Comparison of ENCODE assay signal across 14 cellular contexts in genomic region chr10:121667948-121668335, GRCh38.
DNase-seq lines count a peak whose midpoint lies in the region; ATAC-seq and TF ChIP-seq lines count a peak whose summit lies in the region.
"Had no signal": no experiment of that assay in that cellular context is flagged by ENCODE, and none has a peak within 500 bp of the region (broad histone marks: within the 10 kb centered on the region; RNA-seq: fewer than 3 reads in every experiment).

No MANE protein-coding gene starts in this region.

- peak overlapping the region; percentile 90 for H3K4me2 ChIP-seq in BLaER1

- intact Hi-C loops in esophagus squamous epithelium (cut with DNase I) = no loop called here

- H3K4me3 Mint-ChIP-seq in progenitor cell of endocrine pancreas (ENCODE audit: low read depth) = peak overlapping the region; percentile 0
- H3K4me3 Mint-ChIP-seq in activated CD8-positive, alpha-beta memory T cell treated with anti-CD3 and anti-CD28 coated beads, Interleukin-2, amount 10 ng/mL, durations not matched to agents 7 days and 5 days = no peak overlapping the region
- H3K4me3 Mint-ChIP-seq: activated naive CD8-positive, alpha-beta T cell treated with anti-CD3 and anti-CD28 coated beads, Interleukin-2, amount 50 U/mL, for 24 hours had no signal

- H3K36me3 Mint-ChIP-seq in progenitor cell of endocrine pancreas (ENCODE audit: insufficient read depth) = no peaks in the 10 kb centered on the region
- H3K36me3 Mint-ChIP-seq in activated CD8-positive, alpha-beta memory T cell treated with anti-CD3 and anti-CD28 coated beads, Interleukin-2, amount 10 ng/mL, durations not matched to agents 7 days and 5 days = no peaks in the 10 kb centered on the region

- peak overlapping the region; percentile 70; the same call in 1 of the 2 replicates for H3K27ac ChIP-seq in BLaER1
- peak overlapping the region; percentile 52 for H3K27ac ChIP-seq in angular gyrus (ENCODE audit: low read depth, low read length)
- H3K27ac ChIP-seq in esophagus squamous epithelium = peak overlapping the region; percentile 75 to 88 (median 82)

- peaks cover 28% of the 10 kb centered on the region for H3K4me1 Mint-ChIP-seq in progenitor cell of endocrine pancreas (ENCODE audit: low read depth)
- H3K4me1 Mint-ChIP-seq in activated CD8-positive, alpha-beta memory T cell treated with anti-CD3 and anti-CD28 coated beads, Interleukin-2, amount 10 ng/mL, durations not matched to agents 7 days and 5 days = no peaks in the 10 kb centered on the region
- H3K4me1 Mint-ChIP-seq: activated naive CD8-positive, alpha-beta T cell treated with anti-CD3 and anti-CD28 coated beads, Interleukin-2, amount 50 U/mL, for 24 hours had no signal

- H3K27ac Mint-ChIP-seq in progenitor cell of endocrine pancreas = no peak overlapping the region
- no peak overlapping the region for H3K27ac Mint-ChIP-seq in activated CD8-positive, alpha-beta memory T cell treated with anti-CD3 and anti-CD28 coated beads, Interleukin-2, amount 10 ng/mL, durations not matched to agents 7 days and 5 days
- H3K27ac Mint-ChIP-seq: activated naive CD8-positive, alpha-beta T cell treated with anti-CD3 and anti-CD28 coated beads, Interleukin-2, amount 50 U/mL, for 24 hours had no signal

- TF ChIP-seq CTCF in esophagus squamous epithelium (IDR thresholded peaks at IDR 0.05) = no peak
- no peak for TF ChIP-seq CTCF in progenitor cell of endocrine pancreas (IDR thresholded peaks at IDR 0.05; ENCODE audit: unreplicated experiment)
- TF ChIP-seq CTCF in GM10266 (IDR thresholded peaks at IDR 0.05; ENCODE audit: control insufficient read depth, insufficient read depth, low read depth, missing control alignments) = no peak

- DNase-seq in esophagus squamous epithelium (lab: John Stamatoyannopoulos, UW) (no peak), progenitor cell of endocrine pancreas (ENCODE audit: low spot score, unreplicated experiment) (no peak), GM10266 (ENCODE audit: extremely low spot score) (no peak)
- DNase-seq in activated CD8-positive, alpha-beta memory T cell treated with anti-CD3 and anti-CD28 coated beads, Interleukin-2, amount 10 ng/mL, durations not matched to agents 7 days and 5 days = no peak
- DNase-seq: activated CD4-positive, alpha-beta T cell treated with anti-CD3 and anti-CD28 coated beads, Interleukin-2, amount 50 U/mL, for 1 hour; activated naive CD8-positive, alpha-beta T cell treated with anti-CD3 and anti-CD28 coated beads, Interleukin-2, amount 50 U/mL, for 24 hours; activated T-cell treated with anti-CD3 and anti-CD28 coated beads, Interleukin-2, amount 50 U/mL, for 48 hours; foreskin fibroblast; GF-D8; T1000 had no signal

- CTCF ChIA-PET in activated CD8-positive, alpha-beta memory T cell treated with anti-CD3 and anti-CD28 coated beads, Interleukin-2, amount 10 ng/mL, durations not matched to agents 7 days and 5 days (lab: Charles Lee) = no interaction called here

- no peaks in the 10 kb centered on the region for H3K27me3 ChIP-seq in BLaER1
- no peaks in the 10 kb centered on the region for H3K27me3 ChIP-seq in esophagus squamous epithelium

- no peak for ATAC-seq in activated CD8-positive, alpha-beta memory T cell treated with anti-CD3 and anti-CD28 coated beads, Interleukin-2, amount 10 ng/mL, durations not matched to agents 7 days and 5 days
- ATAC-seq in GM21526 (IDR thresholded peaks at IDR 0.05; ENCODE audit: low FRiP score, unreplicated experiment) (no peak), HG03196 (IDR thresholded peaks at IDR 0.05; ENCODE audit: unreplicated experiment) (no peak)
- ATAC-seq: activated naive CD8-positive, alpha-beta T cell treated with anti-CD3 and anti-CD28 coated beads, Interleukin-2, amount 50 U/mL, for 24 hours had no signal

- H3K36me3 ChIP-seq in BLaER1 (no peaks in the 10 kb centered on the region), esophagus squamous epithelium (no peaks in the 10 kb centered on the region)

- H3K9me3 ChIP-seq in BLaER1 = peaks cover 9% of the 10 kb centered on the region
- no peaks in the 10 kb centered on the region for H3K9me3 ChIP-seq in esophagus squamous epithelium

- peaks cover 72% of the 10 kb centered on the region for H3K4me1 ChIP-seq in BLaER1
- peaks cover 6 to 30% (median 16%) of the 10 kb centered on the region in 3 donors for H3K4me1 ChIP-seq in esophagus squamous epithelium

- no peaks in the 10 kb centered on the region for H4K20me1 ChIP-seq in BLaER1

- no peaks in the 10 kb centered on the region for H3K9me3 Mint-ChIP-seq in progenitor cell of endocrine pancreas (ENCODE audit: low read depth)
- no peaks in the 10 kb centered on the region for H3K9me3 Mint-ChIP-seq in activated CD8-positive, alpha-beta memory T cell treated with anti-CD3 and anti-CD28 coated beads, Interleukin-2, amount 10 ng/mL, durations not matched to agents 7 days and 5 days (ENCODE audit: low read depth)

- H3K9ac ChIP-seq in BLaER1 = no peak overlapping the region

- H3K4me3 ChIP-seq in BLaER1 (peak overlapping the region; percentile 44; the same call in 1 of the 2 replicates), esophagus squamous epithelium (no peak overlapping the region)

- 18 to 19% methylated on average over 3 of the region's 3 CpGs for WGBS in esophagus squamous epithelium, 2 donors

- peaks cover 4% of the 10 kb centered on the region for H3K27me3 Mint-ChIP-seq in progenitor cell of endocrine pancreas
- peaks cover 6% of the 10 kb centered on the region for H3K27me3 Mint-ChIP-seq in activated CD8-positive, alpha-beta memory T cell treated with anti-CD3 and anti-CD28 coated beads, Interleukin-2, amount 10 ng/mL, durations not matched to agents 7 days and 5 days

- TF ChIP-seq POLR2A in esophagus squamous epithelium (IDR thresholded peaks at IDR 0.05) = no peak
